In the genomic region with DNA sequence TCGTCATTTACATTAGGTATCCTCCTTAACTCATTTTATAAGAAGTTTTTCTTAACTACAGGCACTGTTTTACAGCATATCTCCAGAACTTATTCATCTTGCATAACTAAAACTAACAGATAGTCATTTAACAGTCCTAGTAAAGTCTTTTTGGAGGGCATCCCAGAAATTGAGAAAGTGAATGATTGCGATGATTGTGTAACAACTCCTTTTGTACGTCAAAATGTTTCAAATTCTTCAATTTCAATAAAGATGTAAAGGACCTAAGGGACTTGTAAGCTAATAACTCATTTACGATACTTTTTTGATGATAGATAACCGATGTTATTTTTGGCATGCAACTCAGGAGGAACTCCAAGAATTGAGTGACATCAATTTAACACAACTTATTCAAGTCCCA, we compare ENCODE assay signal across 19 cellular contexts. TPM values are rescaled to one million over a fixed set of nuclear protein-coding genes. Genes with fewer than 3 reads are reported as not detected.
DNase-seq lines count a peak whose midpoint lies in the region; ATAC-seq, FAIRE-seq and TF ChIP-seq lines count a peak whose summit lies in the region.
"Had no signal": no experiment of that assay in that cellular context is flagged by ENCODE, and none has a peak within 500 bp of the region (broad histone marks: within the 10 kb centered on the region; RNA-seq: fewer than 3 reads in every experiment).

No MANE protein-coding gene starts in this region.

- intact Hi-C loops in sciatic nerve (cut with DNase I), result no loop called here

- no peak for TF ChIP-seq CTCF in D721Med (IDR thresholded peaks at IDR 0.05; ENCODE audit: insufficient read depth, missing control alignments)

- no peak for DNase-seq in D721Med (ENCODE audit: insufficient read length, low spot score)
- DNase-seq in M059J (ENCODE audit: low read depth), result peak; percentile 58
- peak; percentile 97 for DNase-seq in fibroblast of peridontal ligament (ENCODE audit: extremely low read depth)
- no peak for DNase-seq in sciatic nerve (ENCODE audit: low spot score)
- DNase-seq in GM19240 (ENCODE audit: insufficient read length, low spot score), result no peak
- no peak for DNase-seq in stimulated activated CD4-positive, alpha-beta T cell treated with anti-CD3 and anti-CD28 coated beads, Interleukin-4, amount 100 ng/mL, for 1 hour
- DNase-seq in RPMI8226, result no peak
- DNase-seq: activated CD4-positive, CD25-positive, alpha-beta regulatory T cell; activated effector memory CD4-positive, alpha-beta T cell treated with anti-CD3 and anti-CD28 coated beads, Interleukin-2, amount 50 U/mL, for 16 hours; anterior cingulate cortex; dermis blood vessel endothelial cell; DMS79 treated with DMSO at 0.1 percent for 48 hours; GOT3; naive B cell; NCI-H2081 treated with DMSO at 0.1 percent for 48 hours; stimulated activated CD4-positive, alpha-beta T cell treated with anti-CD3 and anti-CD28 coated beads, Interleukin-15, amount 100 ng/mL, for 24 hours; substantia nigra; T-helper 2 cell had no signal

- FAIRE-seq in D721Med (lab: Jason Lieb, UNC), result peak; percentile 11

- ATAC-seq in sciatic nerve (peak; percentile 85), HG03565 (IDR thresholded peaks at IDR 0.05; ENCODE audit: unreplicated experiment) (no peak)

RNA-seq across cellular contexts. Expression of gene SVEP1, which starts 42.7 kb away (rescaled TPM):
- 1.2 and 1.5 TPM in 2 replicates for total RNA-seq in M059J (2014; rRNA removed; shearing (Covaris generic))
- 110 TPM for total RNA-seq in sciatic nerve

Comparison
In these comparisons a context has a peak if more than half of its experiments do, and no peak if none do; other contexts are left out.
1. DNase-seq: peak in M059J (single experiment) and fibroblast of peridontal ligament (single experiment); none in D721Med (single experiment), sciatic nerve (single experiment), GM19240 (single experiment), stimulated activated CD4-positive, alpha-beta T cell treated with anti-CD3 and anti-CD28 coated beads, Interleukin-4, amount 100 ng/mL, for 1 hour (single experiment) and RPMI8226 (single experiment).
2. RNA of gene SVEP1, which starts 42.7 kb away (total RNA-seq): 110 TPM in sciatic nerve (single experiment); 1.2 to 1.5 TPM in M059J; every median in the first group is over 10 times any median in the second.